ENCODE assay signal across 28 cellular contexts in the genomic region with DNA sequence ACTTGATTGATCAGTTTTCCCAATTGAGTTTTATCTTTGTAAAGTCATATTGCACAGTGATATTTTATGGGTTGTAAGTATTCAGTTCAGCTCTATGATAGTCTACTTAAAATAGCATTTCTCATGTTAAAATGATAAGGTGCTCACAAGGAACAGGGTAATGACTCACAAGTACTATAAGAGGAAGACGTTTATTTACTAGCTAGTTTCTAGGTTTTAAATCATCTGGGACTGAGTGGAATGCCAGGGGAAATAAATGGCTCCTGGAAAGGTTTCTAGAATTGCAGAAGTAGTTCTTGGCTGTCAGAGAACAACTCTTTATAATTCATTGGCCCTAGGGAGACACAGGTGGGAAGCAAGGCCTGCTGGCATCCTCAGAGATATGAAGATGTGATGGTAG.
"Had no signal": no experiment of that assay in that cellular context is flagged by ENCODE, and none has a peak within 500 bp of the region (broad histone marks: within the 10 kb centered on the region; RNA-seq: fewer than 3 reads in every experiment).

No MANE protein-coding gene starts in this region.

- H3K9ac ChIP-seq: parathyroid adenoma had no signal

- H3K27ac Mint-ChIP-seq: effector memory CD8-positive, alpha-beta T cell; mesothelial cell of epicardium; naive B cell; natural killer cell treated with Interleukin-12 subunit alpha and Interleukin-12 subunit beta and Interleukin-15 and Interleukin-18, amount 100 ng/mL, for 72 hours; progenitor cell of endocrine pancreas had no signal

- H3K4me2 ChIP-seq: hepatocyte had no signal

- H3K4me1 Mint-ChIP-seq: naive B cell; neural crest cell; stimulated activated naive CD8-positive, alpha-beta T cell treated with anti-CD3 and anti-CD28 coated beads, Interleukin-15, amount 100 ng/mL, for 72 hours had no signal

- H3K9me3 Mint-ChIP-seq: effector memory CD8-positive, alpha-beta T cell; mesothelial cell of epicardium; naive B cell; natural killer cell treated with Interleukin-12 subunit alpha and Interleukin-12 subunit beta and Interleukin-15 and Interleukin-18, amount 100 ng/mL, for 72 hours; neural crest cell; stimulated activated naive CD8-positive, alpha-beta T cell treated with anti-CD3 and anti-CD28 coated beads, Interleukin-15, amount 100 ng/mL, for 72 hours had no signal

- H3K27ac ChIP-seq: coronary artery, gastrocnemius medialis, hepatocyte, neutrophil, parathyroid adenoma, right lobe of liver, suprapubic skin, transverse colon, upper lobe of right lung, vagina had no signal

- H3K27me3 ChIP-seq: gastrocnemius medialis, hepatocyte, right lobe of liver, suprapubic skin, transverse colon, upper lobe of right lung, vagina had no signal

- H3K36me3 ChIP-seq: gastrocnemius medialis, neutrophil, right lobe of liver, suprapubic skin, transverse colon, upper lobe of right lung, vagina had no signal

- H3K4me3 ChIP-seq: coronary artery, gastrocnemius medialis, hepatocyte, mucosa of descending colon, right lobe of liver, suprapubic skin, transverse colon, upper lobe of right lung, vagina had no signal

- H3K4me1 ChIP-seq: parathyroid adenoma, suprapubic skin, upper lobe of right lung had no signal

- H2AFZ ChIP-seq: hepatocyte, parathyroid adenoma had no signal

- H3K79me2 ChIP-seq: hepatocyte, parathyroid adenoma had no signal

- H3K36me3 Mint-ChIP-seq: mesothelial cell of epicardium; naive B cell; natural killer cell treated with Interleukin-12 subunit alpha and Interleukin-12 subunit beta and Interleukin-15 and Interleukin-18, amount 100 ng/mL, for 72 hours had no signal

- H3K27me3 Mint-ChIP-seq: progenitor cell of endocrine pancreas had no signal

- DNase-seq: effector memory CD8-positive, alpha-beta T cell; foreskin fibroblast; gastrocnemius medialis; head of caudate nucleus; kidney; mesenchymal stem cell; mucosa of descending colon; naive B cell; right lobe of liver; small intestine; stimulated activated CD4-positive, alpha-beta T cell treated with anti-CD3 and anti-CD28 coated beads, Interleukin-15, amount 100 ng/mL, for 24 hours; stimulated activated CD4-positive, alpha-beta T cell treated with anti-CD3 and anti-CD28 coated beads, Interleukin-2, amount 100 ng/mL, for 48 hours; stimulated activated CD8-positive, alpha-beta memory T cell treated with anti-CD3 and anti-CD28 coated beads, Interleukin-4, amount 100 ng/mL, for 48 hours; stimulated activated naive CD4-positive, alpha-beta T cell; stimulated activated naive CD8-positive, alpha-beta T cell treated with anti-CD3 and anti-CD28 coated beads, Interleukin-15, amount 100 ng/mL, for 72 hours; transverse colon; upper lobe of right lung had no signal

- H3K9me3 ChIP-seq: gastrocnemius medialis, mucosa of descending colon, neutrophil, right lobe of liver, suprapubic skin, transverse colon, upper lobe of right lung, vagina had no signal

- H3K4me3 Mint-ChIP-seq: effector memory CD8-positive, alpha-beta T cell; mesothelial cell of epicardium; natural killer cell treated with Interleukin-12 subunit alpha and Interleukin-12 subunit beta and Interleukin-15 and Interleukin-18, amount 100 ng/mL, for 72 hours; neural crest cell; stimulated activated naive CD8-positive, alpha-beta T cell treated with anti-CD3 and anti-CD28 coated beads, Interleukin-15, amount 100 ng/mL, for 72 hours had no signal

- ATAC-seq: effector memory CD8-positive, alpha-beta T cell; gastrocnemius medialis; left lobe of liver; mucosa of descending colon; natural killer cell treated with Interleukin-12 subunit alpha and Interleukin-12 subunit beta and Interleukin-15 and Interleukin-18, amount 100 ng/mL, for 72 hours; right lobe of liver; stimulated activated naive CD8-positive, alpha-beta T cell treated with anti-CD3 and anti-CD28 coated beads, Interleukin-15, amount 100 ng/mL, for 72 hours; upper lobe of right lung had no signal
